Comparison of ENCODE assay signal across 1 cellular context in genomic region chr3:14441920-14442300, GRCh38.
TF ChIP-seq lines count a peak whose summit lies in the region.

No MANE protein-coding gene starts in this region.

TF ChIP-seq in K562, 482 proteins besides CTCF, POLR2A, EP300 and RAD21:
- TF ChIP-seq GTF2F1 (IDR thresholded peaks at IDR 0.05; ENCODE audit: low read depth, low read length) (no peak), USF1 (CRISPR knock-in tag; IDR thresholded peaks at IDR 0.05) (peak; percentile 40; the same call in 1 of the 2 replicates), BRF1 (IDR thresholded peaks at IDR 0.05; ENCODE audit: borderline replicate concordance, extremely low read depth, insufficient read length) (no peak), IRF2 (CRISPR knock-in tag; IDR thresholded peaks at IDR 0.05) (no peak), ZNF586 (CRISPR knock-in tag; conservative IDR thresholded peaks at IDR 0.05) (no peak), ATF7 (IDR thresholded peaks at IDR 0.05) (no peak), TEAD1 (CRISPR knock-in tag; IDR thresholded peaks at IDR 0.05) (0 out of 4 replicates have a peak, but pooled peaks of 1 of the 2 experiments have one; percentile 22), ILK (tag; IDR thresholded peaks at IDR 0.05; ENCODE audit: borderline replicate concordance, low read depth) (no peak), CTBP1 (IDR thresholded peaks at IDR 0.05; ENCODE audit: borderline replicate concordance) (no peak), CBFA2T2 (conservative IDR thresholded peaks at IDR 0.05) (peak; percentile 17; the same call in 1 of the 2 replicates), ZNF436 (CRISPR knock-in tag; IDR thresholded peaks at IDR 0.05) (no peak), RAD51 (IDR thresholded peaks at IDR 0.05; ENCODE audit: borderline replicate concordance, low read depth) (peak; percentile 78; the same call in 1 of the 2 replicates), TFE3 (CRISPR knock-in tag; IDR thresholded peaks at IDR 0.05) (peak; percentile 79)
TF ChIP-seq in K562: peak in this region for 5.
